Comparison of ENCODE assay signal across 13 cellular contexts in genomic region chr1:228901936-228902681, GRCh38.
A peak's percentile ranks its signal among the peaks of the same experiment; 100 is the strongest.
DNase-seq lines count a peak whose midpoint lies in the region; ATAC-seq, FAIRE-seq and TF ChIP-seq lines count a peak whose summit lies in the region.
"Had no signal": no experiment of that assay in that cellular context is flagged by ENCODE, and none has a peak within 500 bp of the region (broad histone marks: within the 10 kb centered on the region; RNA-seq: fewer than 3 reads in every experiment).

No MANE protein-coding gene starts in this region.

- H3K36me3 Mint-ChIP-seq in MCF 10A (ENCODE audit: insufficient read depth, unreplicated experiment) (peaks cover 6% of the 10 kb centered on the region), osteocyte (ENCODE audit: unreplicated experiment) (no peaks in the 10 kb centered on the region)

- H2BK5ac ChIP-seq in H1 (ENCODE audit: low read depth, low read length): no peak overlapping the region

- TF ChIP-seq CTCF in MCF 10A (IDR thresholded peaks at IDR 0.05; ENCODE audit: unreplicated experiment) (no peak), mammary epithelial cell (conservative IDR thresholded peaks at IDR 0.05 in 1 of 2, IDR thresholded peaks at IDR 0.05 in 1 of 2; ENCODE audit: extremely low read depth in 1 of 2, insufficient read depth in 1 of 2, low read depth in 1 of 2, low read length in 2 of 2) (no peak), H1 (IDR thresholded peaks at IDR 0.05; ENCODE audit: control extremely low read depth in 1 of 3, insufficient read depth in 1 of 3, low read depth in 1 of 3, low read length in 3 of 3) (no peak), osteocyte (IDR thresholded peaks at IDR 0.05) (no peak), uterus (IDR thresholded peaks at IDR 0.05) (no peak), heart right ventricle (IDR thresholded peaks at IDR 0.05) (no peak)

- H3K9ac ChIP-seq in mammary epithelial cell (ENCODE audit: insufficient read depth, low read length) (no peak overlapping the region), H1 (replicated peaks in 1 of 4; ENCODE audit: extremely low read depth in 1 of 4, low read depth in 3 of 4, low read length in 3 of 4) (no peak overlapping the region)

- 0 out of 2 replicates have a peak overlapping the region, but pooled peaks have one; percentile 3 for H4K8ac ChIP-seq in H1 (ENCODE audit: extremely low read depth, insufficient read depth, low read length)

- no peak for TF ChIP-seq POLR2A in H1 (IDR thresholded peaks at IDR 0.05; ENCODE audit: control extremely low read depth in 1 of 2, low read depth in 2 of 2, low read length in 2 of 2)
- no peak for TF ChIP-seq POLR2A in uterus (IDR thresholded peaks at IDR 0.05)

- H2BK120ac ChIP-seq in H1 (replicated peaks; ENCODE audit: low read depth, low read length): no peak overlapping the region

- H3K9me3 Mint-ChIP-seq in MCF 10A (ENCODE audit: unreplicated experiment) (no peaks in the 10 kb centered on the region), osteocyte (ENCODE audit: unreplicated experiment) (no peaks in the 10 kb centered on the region)

- BruUV-seq in MCF 10A (replicated peaks; lab: Mats Ljungman, UMichigan) (no TSS peak), mammary epithelial cell (replicated peaks; lab: Mats Ljungman, UMichigan) (no TSS peak)

- intact Hi-C loops in MCF 10A (cut with micrococcal nuclease) (loop anchor here (2.0 to 5.0 kb wide), 4 partner anchors 60 to 217 kb away; partner anchors contain the start of gene RHOU), mammary epithelial cell (cut with micrococcal nuclease) (loop anchor here (2.0 kb wide), 1 partner anchor 63 kb away; no protein-coding TSS in a partner anchor), uterus (cut with DNase I; ENCODE audit: low total_unique reads) (no loop called here), heart right ventricle (cut with DNase I) (loop anchor here in 1 of 10 donors (5.0 kb wide), 1 partner anchor 325 kb away; no protein-coding TSS in a partner anchor)

- H3K27ac Mint-ChIP-seq in MCF 10A (ENCODE audit: low read depth, unreplicated experiment): peak overlapping the region; percentile 89
- H3K27ac Mint-ChIP-seq in osteocyte (ENCODE audit: unreplicated experiment): peak overlapping the region; percentile 12
- H3K27ac Mint-ChIP-seq: CD14-positive monocyte had no signal

- H3K4me1 ChIP-seq in mammary epithelial cell (ENCODE audit: insufficient read depth, low read length) (peaks cover 6% of the 10 kb centered on the region), H1 (replicated peaks in 1 of 4; ENCODE audit: control insufficient read depth in 3 of 4, insufficient read depth in 4 of 4, low read length in 3 of 4) (peaks cover 0 to 12% (median 7%) of the 10 kb centered on the region in 4 experiments; a peak in 5 of 7 replicates), uterus (peaks cover 4 to 14% of the 10 kb centered on the region in 2 donors), heart right ventricle (peaks cover 0 to 21% (median 13%) of the 10 kb centered on the region in 9 donors)

- CTCF ChIA-PET in MCF 10A (lab: Yijun Ruan, JAX) (interaction anchor here (0.6 to 1.8 kb wide), 14 partner anchors 11 to 447 kb away, joined by 3 to 8 read pairs (median 4); no protein-coding TSS in a partner anchor), mammary epithelial cell (lab: Charles Lee; ENCODE audit: low non-redundant PET) (interaction anchor here (0.6 kb wide), 1 partner anchor 320 kb away, joined by 19 read pairs; no protein-coding TSS in a partner anchor), H1 (lab: Charles Lee; ENCODE audit: partially characterized antibody) (interaction anchor here (0.6 to 1.2 kb wide), 5 partner anchors 20 to 326 kb away, joined by 3 to 4 read pairs (median 3); no protein-coding TSS in a partner anchor)

- H3K4me3 ChIP-seq in mammary epithelial cell (replicated peaks in 1 of 3; ENCODE audit: insufficient read depth in 1 of 3, low read depth in 2 of 3, low read length in 3 of 3) (no peak overlapping the region), H1 (ENCODE audit: extremely low read depth in 1 of 4, insufficient read depth in 2 of 4, low read depth in 3 of 4, low read length in 4 of 4) (no peak overlapping the region), uterus (no peak overlapping the region), heart right ventricle (no peak overlapping the region)
- H3K4me3 ChIP-seq: Peyer's patch had no signal

- H2BK20ac ChIP-seq in H1 (ENCODE audit: low read length): no peak overlapping the region

- H2AK5ac ChIP-seq in H1 (ENCODE audit: low read depth, low read length): no peak overlapping the region

- no peaks in the 10 kb centered on the region for H3K23me2 ChIP-seq in H1 (ENCODE audit: low read depth, low read length)

- no peaks in the 10 kb centered on the region for H3K79me2 ChIP-seq in mammary epithelial cell (ENCODE audit: insufficient read depth, low read length)
- H3K79me2 ChIP-seq in H1 (ENCODE audit: control insufficient read depth in 1 of 2, insufficient read depth in 2 of 2, low read length in 2 of 2): no peaks in the 10 kb centered on the region

- no peak overlapping the region for H3K56ac ChIP-seq in H1 (replicated peaks; ENCODE audit: insufficient read length, low read depth, low read length)

- no peak overlapping the region for H2BK12ac ChIP-seq in H1 (ENCODE audit: low read depth, low read length)

- no peak for FAIRE-seq in H1 (lab: Jason Lieb, UNC)
- FAIRE-seq: GM12891 had no signal

- H3K27me3 Mint-ChIP-seq in MCF 10A (ENCODE audit: insufficient read depth, unreplicated experiment) (peaks cover 83% of the 10 kb centered on the region), osteocyte (ENCODE audit: unreplicated experiment) (peaks cover 26% of the 10 kb centered on the region)

- peaks cover 30% of the 10 kb centered on the region for H3K4me1 Mint-ChIP-seq in MCF 10A (ENCODE audit: insufficient read depth, unreplicated experiment)
- peaks cover 43% of the 10 kb centered on the region for H3K4me1 Mint-ChIP-seq in osteocyte (ENCODE audit: unreplicated experiment)

- H4K20me1 ChIP-seq in mammary epithelial cell (ENCODE audit: insufficient read depth, low read length): peaks cover 2% of the 10 kb centered on the region
- H4K20me1 ChIP-seq in H1 (replicated peaks in 1 of 2; ENCODE audit: control insufficient read depth in 1 of 2, insufficient read depth in 2 of 2, low read length in 2 of 2): no peaks in the 10 kb centered on the region

- WGBS in mammary epithelial cell (ENCODE audit: low coverage, missing lambda C conversion rate): 96% methylated on average over 4 of the region's 5 CpGs
- 70% methylated on average over 5 of the region's 5 CpGs; no CpG with 5 or more reads in 1 of the 2 experiments for WGBS in H1 (ENCODE audit: extremely low coverage in 1 of 2, insufficient coverage in 1 of 2, insufficient read length in 1 of 2, insufficient replicate concordance in 2 of 2, low coverage in 1 of 2, low lambda C conversion rate in 2 of 2, missing lambda C conversion rate in 1 of 2), 2 experiments
- 68 to 86% methylated on average over 5 of the region's 5 CpGs for WGBS in heart right ventricle, 2 donors

- POLR2A ChIA-PET in MCF 10A (lab: Yijun Ruan, JAX): interaction anchor here (0.6 to 2.3 kb wide), 15 partner anchors 11 to 329 kb away, joined by 3 to 18 read pairs (median 4); no protein-coding TSS in a partner anchor
- POLR2A ChIA-PET in H1 (lab: Charles Lee; ENCODE audit: partially characterized antibody): interaction anchor here (0.6 to 1.4 kb wide), 2 partner anchors 166 to 256 kb away, joined by 3 to 4 read pairs; no protein-coding TSS in a partner anchor

- H3K4me2 ChIP-seq in mammary epithelial cell (ENCODE audit: insufficient read depth, low read depth, low read length) (no peak overlapping the region), H1 (ENCODE audit: insufficient read depth in 1 of 2, low read depth in 2 of 2, low read length in 2 of 2) (no peak overlapping the region)

- H3K14ac ChIP-seq in H1 (ENCODE audit: insufficient read length): no peak overlapping the region

- in situ Hi-C loops in mammary epithelial cell (cut with MboI; ENCODE audit: low sequenced_read_pairs in 2 of 2): no loop called here

- H4K91ac ChIP-seq in H1 (replicated peaks; ENCODE audit: insufficient read length, low read length): no peak overlapping the region

- H4K5ac ChIP-seq in H1 (ENCODE audit: insufficient read length, low read depth, low read length): no peak overlapping the region

- no peak for TF ChIP-seq RAD21 in H1 (IDR thresholded peaks at IDR 0.05 in 1 of 2, conservative IDR thresholded peaks at IDR 0.05 in 1 of 2; ENCODE audit: low read depth in 2 of 2, low read length in 2 of 2)

- no peak overlapping the region for H3K18ac ChIP-seq in H1 (ENCODE audit: extremely low read depth, low read length)

- ATAC-seq in heart right ventricle: no peak

- H3K36me3 ChIP-seq in mammary epithelial cell (ENCODE audit: insufficient read depth, low read length) (no peaks in the 10 kb centered on the region), H1 (ENCODE audit: control insufficient read depth in 2 of 4, insufficient read depth in 4 of 4, low read length in 3 of 4) (no peaks in the 10 kb centered on the region), uterus (no peaks in the 10 kb centered on the region), heart right ventricle (no peaks in the 10 kb centered on the region)
- H3K36me3 ChIP-seq: Peyer's patch had no signal

- TF ChIP-seq EP300 in H1 (IDR thresholded peaks at IDR 0.05; ENCODE audit: borderline replicate concordance in 1 of 2, low read depth in 2 of 2, low read length in 2 of 2): no peak

- H3K9me3 ChIP-seq in mammary epithelial cell (replicated peaks; ENCODE audit: insufficient read depth, low read length) (no peaks in the 10 kb centered on the region), H1 (ENCODE audit: insufficient read depth in 2 of 2, low read depth in 1 of 2, low read length in 1 of 2) (no peaks in the 10 kb centered on the region), uterus (no peaks in the 10 kb centered on the region), heart right ventricle (peaks cover 0 to 12% (median 0%) of the 10 kb centered on the region in 11 donors)
- H3K9me3 ChIP-seq: Peyer's patch had no signal

- H3K27ac ChIP-seq in mammary epithelial cell (ENCODE audit: insufficient read depth, low read depth, low read length): no peak overlapping the region
- H3K27ac ChIP-seq in H1 (ENCODE audit: low read depth, low read length): no peak overlapping the region
- peak overlapping the region; percentile 70 to 93 for H3K27ac ChIP-seq in uterus
- H3K27ac ChIP-seq in heart right ventricle: no peak overlapping the region

- no peak overlapping the region; the same call in 1 of the 2 replicates for H2BK15ac ChIP-seq in H1 (ENCODE audit: low read length)

- no peak for DNase-seq in MCF 10A (ENCODE audit: unreplicated experiment)
- no peak for DNase-seq in mammary epithelial cell
- DNase-seq in H1 (ENCODE audit: low read depth in 1 of 2, low spot score in 2 of 2): peak in 1 of 2 experiments; percentile 24
- DNase-seq in osteocyte (ENCODE audit: extremely low spot score, unreplicated experiment): peak; percentile 65
- DNase-seq in uterus: no peak
- no peak for DNase-seq in GM19238 (ENCODE audit: insufficient read length, low spot score)
- DNase-seq in heart right ventricle: no peak
- DNase-seq in NCI-H510A (lab: John Stamatoyannopoulos, UW): no peak
- DNase-seq: Kasumi-1, NCI-H187 treated with DMSO at 0.1 percent for 48 hours had no signal

- H3K27me3 ChIP-seq in mammary epithelial cell (ENCODE audit: insufficient read depth, low read length) (peaks cover 15% of the 10 kb centered on the region), H1 (replicated peaks in 1 of 4; ENCODE audit: control insufficient read depth in 3 of 4, extremely low read depth in 1 of 4, insufficient read depth in 3 of 4, low read length in 3 of 4) (no peaks in the 10 kb centered on the region), uterus (no peaks in the 10 kb centered on the region), heart right ventricle (peaks cover 0 to 11% (median 0%) of the 10 kb centered on the region in 7 donors)
- H3K27me3 ChIP-seq: Peyer's patch had no signal

- H3K79me1 ChIP-seq in H1 (ENCODE audit: low read depth, low read length): no peaks in the 10 kb centered on the region

- H3K4me3 Mint-ChIP-seq in MCF 10A (ENCODE audit: unreplicated experiment) (no peak overlapping the region), osteocyte (ENCODE audit: unreplicated experiment) (no peak overlapping the region)
- H3K4me3 Mint-ChIP-seq: CD14-positive monocyte had no signal

- dilution Hi-C loops in mammary epithelial cell (cut with HindIII; ENCODE audit: low sequenced_read_pairs): no loop called here

- H3K23ac ChIP-seq in H1 (ENCODE audit: insufficient read length): no peak overlapping the region

- H2AFZ ChIP-seq in mammary epithelial cell (ENCODE audit: low read depth, low read length): no peak overlapping the region
- H2AFZ ChIP-seq in H1 (ENCODE audit: low read length): no peak overlapping the region

- H3K4ac ChIP-seq in H1 (replicated peaks; ENCODE audit: insufficient read length, low read depth, low read length): no peak overlapping the region

Comparison
In these comparisons a context has a peak if more than half of its experiments do, and no peak if none do; other contexts are left out.
1. H3K27ac ChIP-seq: peak in uterus (2 of 2); none in mammary epithelial cell (single experiment), H1 (single experiment) and heart right ventricle (0 of 10).